Comparison of ENCODE assay signal across 18 cellular contexts in genomic region chr22:20218981-20219380, GRCh38. TPM values are rescaled to one million over a fixed set of nuclear protein-coding genes. Genes with fewer than 3 reads are reported as not detected.
"Had no signal": no experiment of that assay in that cellular context is flagged by ENCODE, and none has a peak within 500 bp of the region (broad histone marks: within the 10 kb centered on the region; RNA-seq: fewer than 3 reads in every experiment).

No MANE protein-coding gene starts in this region.

- H3K27ac ChIP-seq: KMS-11, RWPE1 had no signal

- H3K9ac ChIP-seq: KMS-11 had no signal

- DNase-seq: Kasumi-1, MM.1S, NCI-H1105 treated with DMSO at 0.1 percent for 48 hours, NCI-H1417 treated with DMSO at 0.1 percent for 48 hours, NCI-H1694 treated with DMSO at 0.1 percent for 48 hours, NCI-H1930, NCI-H2081, NCI-H2107, NCI-H345, NCI-H446 treated with DMSO at 0.1 percent for 48 hours, NCI-H510A treated with DMSO at 0.1 percent for 48 hours, NCI-H526, PC-3, SHP77 had no signal

- H3K4me3 ChIP-seq: K562 had no signal

RNA-seq across cellular contexts. Expression of gene RTN4R, which starts 49.1 kb away (rescaled TPM):
- polyA plus RNA-seq: IgD-negative memory B cell had no signal
